Comparison of ENCODE assay signal across 8 cellular contexts in the genomic region with DNA sequence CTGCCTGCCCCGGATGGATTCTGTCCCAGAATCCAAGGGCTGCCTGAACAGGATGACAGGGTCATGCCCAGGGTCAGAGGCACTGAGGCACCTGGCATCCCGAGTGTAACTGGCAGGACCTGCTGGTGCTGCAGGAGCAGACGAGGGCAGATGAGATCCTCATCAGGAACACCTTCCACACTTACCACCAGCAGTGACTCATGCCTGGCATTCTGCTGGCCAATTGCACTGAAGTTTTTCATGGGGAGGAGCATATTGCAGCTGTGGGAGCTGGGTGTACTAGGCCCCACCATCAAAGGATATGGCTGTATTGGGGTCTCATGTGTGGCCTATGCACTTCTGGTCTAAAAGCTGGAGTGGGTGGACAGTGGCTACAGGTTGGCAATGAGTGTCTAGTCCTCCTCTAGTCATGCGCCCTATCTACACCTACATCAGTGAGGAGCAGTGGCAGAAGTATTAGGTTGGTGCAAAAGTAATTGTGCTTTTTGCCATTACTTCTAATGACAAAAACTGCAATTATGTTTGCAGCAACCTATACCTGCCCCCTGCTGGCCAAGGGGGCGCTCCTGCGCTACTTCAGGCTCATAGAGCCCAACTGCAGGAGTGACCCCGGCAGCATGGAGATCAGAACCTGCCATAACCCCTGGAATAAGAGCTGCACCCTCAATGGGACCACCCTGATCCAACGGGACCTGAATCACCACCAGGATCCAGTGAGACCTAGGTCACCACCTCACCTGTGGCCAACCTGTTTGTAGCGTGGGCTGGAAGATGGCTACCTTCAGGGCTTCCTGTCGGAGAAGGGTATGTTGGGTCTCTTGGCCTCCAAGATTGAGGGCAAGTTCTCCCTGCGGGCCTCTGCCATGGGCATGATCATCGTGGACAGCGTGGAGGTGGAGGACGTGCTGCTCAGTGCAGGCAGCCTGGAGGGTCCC. TPM values are rescaled to one million over a fixed set of nuclear protein-coding genes. Genes with fewer than 3 reads are reported as not detected.
DNase-seq lines count a peak whose midpoint lies in the region; ATAC-seq, FAIRE-seq and TF ChIP-seq lines count a peak whose summit lies in the region.

No MANE protein-coding gene starts in this region.

- TF ChIP-seq POLR2A in GM12878 (IDR thresholded peaks at IDR 0.05; ENCODE audit: low read depth, low read length), result no peak

- H3K9me3 ChIP-seq in GM12878 (replicated peaks; ENCODE audit: control insufficient read depth, insufficient read depth, low read length), result no peaks in the 10 kb centered on the region; the same call in 2 of the 3 replicates

- no TSS peak for BruUV-seq in GM12878 (replicated peaks; lab: Mats Ljungman, UMichigan)

- POLR2A ChIA-PET in GM12878 (lab: Charles Lee), result interaction anchor here (0.9 to 1.3 kb wide), 3 partner anchors 43 to 511 kb away, joined by 3 to 4 read pairs (median 3); no protein-coding TSS in a partner anchor

- H2AFZ ChIP-seq in GM12878 (ENCODE audit: control insufficient read depth, low read depth, low read length), result no peak overlapping the region

- TF ChIP-seq CTCF in GM12878 (IDR thresholded peaks at IDR 0.05 in 2 of 3, conservative IDR thresholded peaks at IDR 0.05 in 1 of 3; ENCODE audit: control insufficient read depth in 2 of 3, extremely low read depth in 1 of 3, insufficient read depth in 1 of 3, low read depth in 3 of 3, low read length in 3 of 3), result peak; percentile 59 to 80 (median 78)
- TF ChIP-seq CTCF in progenitor cell of endocrine pancreas (IDR thresholded peaks at IDR 0.05; ENCODE audit: unreplicated experiment), result peak; percentile 70

- no peak for TF ChIP-seq EP300 in GM12878 (IDR thresholded peaks at IDR 0.05; ENCODE audit: borderline replicate concordance in 1 of 2, control insufficient read depth in 1 of 2, low read depth in 2 of 2, low read length in 2 of 2)

- no peak overlapping the region for H3K4me3 Mint-ChIP-seq in progenitor cell of endocrine pancreas (ENCODE audit: low read depth)

- SMC1A ChIA-PET in GM12878 (lab: Charles Lee; ENCODE audit: uncharacterized antibody, unreplicated experiment), result interaction anchor here (1.0 to 13.0 kb wide), 15 partner anchors 28 to 620 kb away, joined by 3 to 334 read pairs (median 4); no protein-coding TSS in a partner anchor

- no peaks in the 10 kb centered on the region for H3K4me1 Mint-ChIP-seq in progenitor cell of endocrine pancreas (ENCODE audit: low read depth)

- FAIRE-seq in GM12878 (lab: Jason Lieb, UNC), result no peak

- H3K27me3 Mint-ChIP-seq in progenitor cell of endocrine pancreas, result peaks cover 67% of the 10 kb centered on the region

- peak; percentile 26 for ATAC-seq in GM12878
- no peak for ATAC-seq in GM21515 (IDR thresholded peaks at IDR 0.05; ENCODE audit: unreplicated experiment)
- ATAC-seq in GM19467 (IDR thresholded peaks at IDR 0.05; ENCODE audit: unreplicated experiment), result no peak

- in situ Hi-C loops in GM12878 (cut with MboI), result loop anchor here (5.0 kb wide), 3 partner anchors 322 to 557 kb away; no protein-coding TSS in a partner anchor

- no peak overlapping the region for H3K27ac Mint-ChIP-seq in progenitor cell of endocrine pancreas

- no peaks in the 10 kb centered on the region for H3K9me3 Mint-ChIP-seq in progenitor cell of endocrine pancreas (ENCODE audit: low read depth)

- WGBS in GM12878 (ENCODE audit: insufficient coverage, insufficient replicate concordance, low lambda C conversion rate, missing lambda C conversion rate), result 69% methylated on average over 14 of the region's 14 CpGs

- H4K20me1 ChIP-seq in GM12878 (ENCODE audit: control insufficient read depth, insufficient read depth), result no peaks in the 10 kb centered on the region

- H3K36me3 ChIP-seq in GM12878 (ENCODE audit: control insufficient read depth in 2 of 2, insufficient read depth in 2 of 2, low read length in 1 of 2), result no peaks in the 10 kb centered on the region

- peak; percentile 8 for DNase-seq in NCI-H2196 (lab: John Stamatoyannopoulos, UW; ENCODE audit: unreplicated experiment)
- DNase-seq in NCI-H2196 treated with DMSO at 0.1 percent for 48 hours (lab: John Stamatoyannopoulos, UW; ENCODE audit: unreplicated experiment), result no peak
- peak; percentile 54 for DNase-seq in T follicular helper cell (ENCODE audit: low read depth)
- no peak for DNase-seq in GM12878 (ENCODE audit: low read depth, low spot score)
- DNase-seq in progenitor cell of endocrine pancreas (ENCODE audit: low spot score, unreplicated experiment), result peak; percentile 26
- DNase-seq in NCI-H345 (lab: John Stamatoyannopoulos, UW), result no peak

- no peaks in the 10 kb centered on the region for H3K79me2 ChIP-seq in GM12878 (ENCODE audit: control insufficient read depth, insufficient read depth, low read length)

- H3K27me3 ChIP-seq in GM12878 (replicated peaks in 1 of 2; ENCODE audit: control insufficient read depth in 2 of 2, insufficient read depth in 2 of 2, low read length in 1 of 2), result no peaks in the 10 kb centered on the region

- peaks cover 22% of the 10 kb centered on the region for H3K4me1 ChIP-seq in GM12878 (ENCODE audit: control insufficient read depth, insufficient read depth, low read length)

- CTCF ChIA-PET in GM12878 (lab: Yijun Ruan, JAX), result interaction anchor here (0.7 to 11.0 kb wide), 16 partner anchors 8 to 621 kb away, joined by 3 to 228 read pairs (median 6); a partner anchor contains a TSS

- H3K9ac ChIP-seq in GM12878 (ENCODE audit: control insufficient read depth, insufficient read depth, low read length), result no peak overlapping the region

- intact Hi-C loops in GM12878 (cut with micrococcal nuclease; ENCODE audit: unreplicated experiment), result loop anchor here (1.0 to 2.0 kb wide), 4 partner anchors 111 to 555 kb away; no protein-coding TSS in a partner anchor

- RAD21 ChIA-PET in GM12878 (lab: Charles Lee; ENCODE audit: unreplicated experiment), result interaction anchor here (0.9 to 8.1 kb wide), 13 partner anchors 8 to 620 kb away, joined by 3 to 81 read pairs (median 4); a partner anchor contains a TSS

- H3K36me3 Mint-ChIP-seq in progenitor cell of endocrine pancreas (ENCODE audit: insufficient read depth), result no peaks in the 10 kb centered on the region

- no peak overlapping the region for H3K4me2 ChIP-seq in GM12878 (ENCODE audit: control insufficient read depth, insufficient read depth)

- H3K27ac ChIP-seq in GM12878 (ENCODE audit: control insufficient read depth, insufficient read depth), result no peak overlapping the region

- H3K4me3 ChIP-seq in GM12878, result no peak overlapping the region

- TF ChIP-seq RAD21 in GM12878 (IDR thresholded peaks at IDR 0.05; ENCODE audit: insufficient read depth, low read depth, low read length), result peak; percentile 85

TF ChIP-seq in GM12878, 131 proteins besides CTCF, POLR2A, EP300 and RAD21:
- TF ChIP-seq YBX1 (IDR thresholded peaks at IDR 0.05), result no peak
- peak; percentile 54; the same call in 1 of the 2 replicates for TF ChIP-seq YY1 (IDR thresholded peaks at IDR 0.05; ENCODE audit: low read depth, low read length)
- TF ChIP-seq, protein P1, sequence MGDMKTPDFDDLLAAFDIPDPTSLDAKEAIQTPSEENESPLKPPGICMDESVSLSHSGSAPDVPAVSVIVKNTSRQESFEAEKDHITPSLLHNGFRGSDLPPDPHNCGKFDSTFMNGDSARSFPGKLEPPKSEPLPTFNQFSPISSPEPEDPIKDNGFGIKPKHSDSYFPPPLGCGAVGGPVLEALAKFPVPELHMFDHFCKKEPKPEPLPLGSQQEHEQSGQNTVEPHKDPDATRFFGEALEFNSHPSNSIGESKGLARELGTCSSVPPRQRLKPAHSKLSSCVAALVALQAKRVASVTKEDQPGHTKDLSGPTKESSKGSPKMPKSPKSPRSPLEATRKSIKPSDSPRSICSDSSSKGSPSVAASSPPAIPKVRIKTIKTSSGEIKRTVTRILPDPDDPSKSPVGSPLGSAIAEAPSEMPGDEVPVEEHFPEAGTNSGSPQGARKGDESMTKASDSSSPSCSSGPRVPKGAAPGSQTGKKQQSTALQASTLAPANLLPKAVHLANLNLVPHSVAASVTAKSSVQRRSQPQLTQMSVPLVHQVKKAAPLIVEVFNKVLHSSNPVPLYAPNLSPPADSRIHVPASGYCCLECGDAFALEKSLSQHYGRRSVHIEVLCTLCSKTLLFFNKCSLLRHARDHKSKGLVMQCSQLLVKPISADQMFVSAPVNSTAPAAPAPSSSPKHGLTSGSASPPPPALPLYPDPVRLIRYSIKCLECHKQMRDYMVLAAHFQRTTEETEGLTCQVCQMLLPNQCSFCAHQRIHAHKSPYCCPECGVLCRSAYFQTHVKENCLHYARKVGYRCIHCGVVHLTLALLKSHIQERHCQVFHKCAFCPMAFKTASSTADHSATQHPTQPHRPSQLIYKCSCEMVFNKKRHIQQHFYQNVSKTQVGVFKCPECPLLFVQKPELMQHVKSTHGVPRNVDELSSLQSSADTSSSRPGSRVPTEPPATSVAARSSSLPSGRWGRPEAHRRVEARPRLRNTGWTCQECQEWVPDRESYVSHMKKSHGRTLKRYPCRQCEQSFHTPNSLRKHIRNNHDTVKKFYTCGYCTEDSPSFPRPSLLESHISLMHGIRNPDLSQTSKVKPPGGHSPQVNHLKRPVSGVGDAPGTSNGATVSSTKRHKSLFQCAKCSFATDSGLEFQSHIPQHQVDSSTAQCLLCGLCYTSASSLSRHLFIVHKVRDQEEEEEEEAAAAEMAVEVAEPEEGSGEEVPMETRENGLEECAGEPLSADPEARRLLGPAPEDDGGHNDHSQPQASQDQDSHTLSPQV (IDR thresholded peaks at IDR 0.05), result peak; percentile 63; the same call in 1 of the 2 replicates
- peak; percentile 69 for TF ChIP-seq SMC3 (IDR thresholded peaks at IDR 0.05; ENCODE audit: borderline replicate concordance, low read length)
- 0 out of 2 replicates have a peak, but pooled peaks have one; percentile 27 for TF ChIP-seq CHD2 (IDR thresholded peaks at IDR 0.05; ENCODE audit: borderline replicate concordance, low read depth, low read length)

RNA-seq across cellular contexts. Expression of a gene that starts 8.0 kb away (rescaled TPM):
- 12.6 and 19.3 TPM in 2 replicates for total RNA-seq in GM12878 (2013; cell fraction: nucleolus; rRNA removed)
- 4.0 and 4.1 TPM in 2 replicates for total RNA-seq in GM12878 (2014; rRNA removed)
- 2.3 and 2.8 TPM in 2 replicates for total RNA-seq in GM12878 (2014; rRNA removed; fragmentation: Illumina TruSeq; extraction: Trizol)
- total RNA-seq in GM12878 (2021), result 2.0 and 2.3 TPM in 2 replicates
- not detected for polyA plus RNA-seq in GM12878 (2011; ENCODE audit: low read depth)
- 7.0 and 8.2 TPM in 2 replicates for polyA plus RNA-seq in GM12878 (2011; rRNA removed)
- 4.0 and 4.1 TPM in 2 replicates for polyA plus RNA-seq in GM12878 (2011; cell fraction: cytosol; rRNA removed)
- 10.2 and 13.2 TPM in 2 replicates for polyA plus RNA-seq in GM12878 (2011; cell fraction: nucleus; rRNA removed)
- 0.66 and 0.74 TPM in 2 replicates for polyA plus RNA-seq in GM12878 (2012)
- 2.6 and 3.4 TPM in 2 replicates for polyA plus RNA-seq in GM12878 (2014; fragmentation: Illumina TruSeq; extraction: Trizol)
- polyA plus RNA-seq in GM12878 (2014; fragmentation: Nextera tagmentation; extraction: Ambion mirVana), result 1 to 10 TPM; 1.8 to 1.9 TPM
- polyA plus RNA-seq in GM12878 (2014; rRNA removed), result 1.8 and 1.9 TPM in 2 replicates
- 1 to 10 TPM; 1.4 to 2.5 TPM for polyA plus RNA-seq in GM12878 (2016; fragmentation: Nextera tagmentation; extraction: Ambion mirVana)
- polyA minus RNA-seq in GM12878 (2011; rRNA and poly(A)+ RNA removed), result 6.9 and 10.4 TPM in 2 replicates
- 1.7 and 4.9 TPM in 2 replicates for polyA minus RNA-seq in GM12878 (2011; cell fraction: cytosol; rRNA and poly(A)+ RNA removed)
- 21.4 and 23.9 TPM in 2 replicates for polyA minus RNA-seq in GM12878 (2011; cell fraction: nucleus; rRNA and poly(A)+ RNA removed)
- total RNA-seq in progenitor cell of endocrine pancreas, result 0.29 TPM in 1 of 2 replicates, not detected in the other

Comparison
In these comparisons a context has a peak if more than half of its experiments do, and no peak if none do; other contexts are left out.
1. DNase-seq: peak in NCI-H2196 (single experiment), T follicular helper cell (single experiment) and progenitor cell of endocrine pancreas (single experiment); none in NCI-H2196 treated with DMSO at 0.1 percent for 48 hours (single experiment), GM12878 (single experiment) and NCI-H345 (single experiment).